Comparison of ENCODE assay signal across 13 cellular contexts in genomic region chr5:1505506-1506241, GRCh38. TPM values are rescaled to one million over a fixed set of nuclear protein-coding genes. Genes with fewer than 3 reads are reported as not detected.
DNase-seq lines count a peak whose midpoint lies in the region; ATAC-seq, FAIRE-seq and TF ChIP-seq lines count a peak whose summit lies in the region.
"Had no signal": no experiment of that assay in that cellular context is flagged by ENCODE, and none has a peak within 500 bp of the region (broad histone marks: within the 10 kb centered on the region; RNA-seq: fewer than 3 reads in every experiment).

No MANE protein-coding gene starts in this region.

- no peaks in the 10 kb centered on the region for H3K27me3 ChIP-seq in HepG2 (ENCODE audit: control insufficient read depth in 1 of 2, insufficient read depth in 2 of 2, low read length in 2 of 2)

- peaks cover 32% of the 10 kb centered on the region for H3K4me1 Mint-ChIP-seq in activated CD4-positive, alpha-beta memory T cell treated with anti-CD3 and anti-CD28 coated beads for 36 hours (ENCODE audit: low read depth)

- DNase-seq in AG10803 (ENCODE audit: low read depth) (peak; percentile 12), OCI-LY7 (ENCODE audit: low spot score) (no peak), HepG2 (ENCODE audit: low spot score) (no peak), GDM1 (lab: John Stamatoyannopoulos, UW) (no peak), hypothalamus (lab: John Stamatoyannopoulos, UW) (no peak)
- no peak for DNase-seq in activated CD4-positive, alpha-beta memory T cell treated with anti-CD3 and anti-CD28 coated beads for 36 hours
- DNase-seq: activated CD8-positive, alpha-beta memory T cell treated with anti-CD3 and anti-CD28 coated beads for 24 hours; activated naive CD4-positive, alpha-beta T cell treated with anti-CD3 and anti-CD28 coated beads for 36 hours; cerebellar nuclear complex had no signal

- TF ChIP-seq CTCF in AG10803 (conservative IDR thresholded peaks at IDR 0.05; ENCODE audit: low read length) (no peak), GM12875 (IDR thresholded peaks at IDR 0.05; ENCODE audit: borderline replicate concordance, insufficient read depth, low read depth, low read length) (no peak), OCI-LY7 (conservative IDR thresholded peaks at IDR 0.05; ENCODE audit: low read length) (no peak), HepG2 (CRISPR knock-in tag; IDR thresholded peaks at IDR 0.05) (no peak)

- H3K36me3 ChIP-seq in OCI-LY7 (ENCODE audit: insufficient read depth, low read length): peaks cover 59% of the 10 kb centered on the region
- peaks cover 17 to 35% of the 10 kb centered on the region in 2 experiments for H3K36me3 ChIP-seq in HepG2 (replicated peaks in 1 of 2; ENCODE audit: control insufficient read depth in 1 of 2, insufficient read depth in 2 of 2, low read length in 2 of 2)

- POLR2A ChIA-PET in OCI-LY7 (lab: Charles Lee) (interaction anchor here (0.6 kb wide), 1 partner anchor 45 kb away, joined by 3 read pairs; no protein-coding TSS in a partner anchor), HepG2 (lab: Yijun Ruan, JAX) (no interaction called here)
- POLR2A ChIA-PET in activated CD4-positive, alpha-beta memory T cell treated with anti-CD3 and anti-CD28 coated beads for 36 hours (lab: Charles Lee): interaction anchor here (1.0 to 1.6 kb wide), 2 partner anchors 16 to 31 kb away, joined by 3 to 4 read pairs; no protein-coding TSS in a partner anchor

- H3K9me3 Mint-ChIP-seq in activated CD4-positive, alpha-beta memory T cell treated with anti-CD3 and anti-CD28 coated beads for 36 hours: no peaks in the 10 kb centered on the region
- H3K9me3 Mint-ChIP-seq: activated naive CD4-positive, alpha-beta T cell treated with anti-CD3 and anti-CD28 coated beads for 36 hours; stimulated activated naive CD8-positive, alpha-beta T cell treated with anti-CD3 and anti-CD28 coated beads, Interleukin-15, Interleukin-2, amounts not matched to agents 100 ng/mL and 50 ng/mL, for 24 hours had no signal

- no peaks in the 10 kb centered on the region for H3K9me2 ChIP-seq in OCI-LY7 (ENCODE audit: insufficient read depth, low read length)

- BruUV-seq in OCI-LY7 (replicated peaks; lab: Mats Ljungman, UMichigan): no TSS peak
- no TSS peak for BruUV-seq in HepG2 (replicated peaks; lab: Mats Ljungman, UMichigan)

- H3K4me2 ChIP-seq in OCI-LY7 (ENCODE audit: low read length) (peak overlapping the region; percentile 23), HepG2 (ENCODE audit: low read depth, low read length) (no peak overlapping the region)

- no peaks in the 10 kb centered on the region for H3K27me3 Mint-ChIP-seq in activated CD4-positive, alpha-beta memory T cell treated with anti-CD3 and anti-CD28 coated beads for 36 hours
- H3K27me3 Mint-ChIP-seq: stimulated activated naive CD8-positive, alpha-beta T cell treated with anti-CD3 and anti-CD28 coated beads, Interleukin-15, Interleukin-2, amounts not matched to agents 100 ng/mL and 50 ng/mL, for 24 hours had no signal

- no peaks in the 10 kb centered on the region for H3K9me3 ChIP-seq in OCI-LY7 (ENCODE audit: low read length)
- H3K9me3 ChIP-seq in HepG2 (ENCODE audit: low read length): no peaks in the 10 kb centered on the region

- no peak overlapping the region for H3K9ac ChIP-seq in HepG2 (ENCODE audit: insufficient read depth, low read depth, low read length)

- TF ChIP-seq EP300 in HepG2 (IDR thresholded peaks at IDR 0.05; ENCODE audit: low read depth in 2 of 2, low read length in 2 of 2) (no peak), HepG2 (CRISPR knock-in tag; IDR thresholded peaks at IDR 0.05; ENCODE audit: borderline replicate concordance) (no peak)

- H3K4me3 Mint-ChIP-seq in activated CD4-positive, alpha-beta memory T cell treated with anti-CD3 and anti-CD28 coated beads for 36 hours: no peak overlapping the region
- H3K4me3 Mint-ChIP-seq: activated naive CD4-positive, alpha-beta T cell treated with anti-CD3 and anti-CD28 coated beads for 36 hours; stimulated activated naive CD8-positive, alpha-beta T cell treated with anti-CD3 and anti-CD28 coated beads, Interleukin-15, Interleukin-2, amounts not matched to agents 100 ng/mL and 50 ng/mL, for 24 hours had no signal

- peaks cover 52% of the 10 kb centered on the region for H3K4me1 ChIP-seq in OCI-LY7 (ENCODE audit: insufficient read depth, low read length, poor library complexity, severe bottlenecking)
- H3K4me1 ChIP-seq in HepG2 (ENCODE audit: insufficient read depth, low read length): no peaks in the 10 kb centered on the region

- H3K4me3 ChIP-seq in AG10803 (ENCODE audit: low read length): no peak overlapping the region
- H3K4me3 ChIP-seq in GM12875 (ENCODE audit: low read depth, low read length): peak overlapping the region; percentile 32
- H3K4me3 ChIP-seq in OCI-LY7 (ENCODE audit: low read depth, low read length, poor library complexity, severe bottlenecking): no peak overlapping the region
- H3K4me3 ChIP-seq in HepG2 (replicated peaks in 1 of 3; ENCODE audit: insufficient read depth in 1 of 3, low read depth in 2 of 3, low read length in 3 of 3): no peak overlapping the region

- in situ Hi-C loops in HepG2 (cut with HindIII; ENCODE audit: extremely low pct_ligation_motif_present, low pct_unique_long_range_greater_than_20kb): loop anchor here (25.0 kb wide), 1 partner anchor 132 kb away; no protein-coding TSS in a partner anchor

- H3K36me3 Mint-ChIP-seq in activated CD4-positive, alpha-beta memory T cell treated with anti-CD3 and anti-CD28 coated beads for 36 hours: peaks cover 8% of the 10 kb centered on the region

- no peak overlapping the region for H3K27ac ChIP-seq in OCI-LY7 (ENCODE audit: low read depth, low read length, poor library complexity, severe bottlenecking)
- H3K27ac ChIP-seq in HepG2 (ENCODE audit: extremely low read length, insufficient read depth, low read length): no peak overlapping the region

- intact Hi-C loops in OCI-LY7 (cut with micrococcal nuclease; ENCODE audit: unreplicated experiment): no loop called here
- intact Hi-C loops in HepG2 (cut with micrococcal nuclease; ENCODE audit: unreplicated experiment): no loop called here
- intact Hi-C loops in activated CD4-positive, alpha-beta memory T cell treated with anti-CD3 and anti-CD28 coated beads for 36 hours (cut with micrococcal nuclease): no loop called here

- H3K27ac Mint-ChIP-seq in activated CD4-positive, alpha-beta memory T cell treated with anti-CD3 and anti-CD28 coated beads for 36 hours: no peak overlapping the region
- H3K27ac Mint-ChIP-seq: activated naive CD4-positive, alpha-beta T cell treated with anti-CD3 and anti-CD28 coated beads for 36 hours; stimulated activated naive CD8-positive, alpha-beta T cell treated with anti-CD3 and anti-CD28 coated beads, Interleukin-15, Interleukin-2, amounts not matched to agents 100 ng/mL and 50 ng/mL, for 24 hours had no signal

- H4K20me1 ChIP-seq in OCI-LY7 (ENCODE audit: insufficient read depth, low read length) (peaks cover 5% of the 10 kb centered on the region; the same call in 1 of the 2 replicates), HepG2 (ENCODE audit: insufficient read depth, low read length) (peaks cover 89% of the 10 kb centered on the region)

- CTCF ChIA-PET in OCI-LY7 (lab: Charles Lee; ENCODE audit: unreplicated experiment) (no interaction called here), HepG2 (lab: Yijun Ruan, JAX; ENCODE audit: low intra/inter-chr PET ratio, low total read pairs) (no interaction called here)
- CTCF ChIA-PET in activated CD4-positive, alpha-beta memory T cell treated with anti-CD3 and anti-CD28 coated beads for 36 hours (lab: Charles Lee): no interaction called here

- no peak for TF ChIP-seq POLR2A in HepG2 (IDR thresholded peaks at IDR 0.05; ENCODE audit: insufficient read depth in 1 of 2, low read depth in 2 of 2, low read length in 2 of 2)

- peaks cover 50% of the 10 kb centered on the region for H3K79me2 ChIP-seq in OCI-LY7 (ENCODE audit: insufficient read depth, low read depth, low read length)
- H3K79me2 ChIP-seq in HepG2 (ENCODE audit: insufficient read depth, low read length): peaks cover 87% of the 10 kb centered on the region

- H2AFZ ChIP-seq in OCI-LY7 (ENCODE audit: low read length) (no peak overlapping the region), HepG2 (ENCODE audit: low read length) (no peak overlapping the region)

- 96% methylated on average over 15 of the region's 24 CpGs for WGBS in HepG2 (ENCODE audit: low lambda C conversion rate)

- ATAC-seq in HepG2: no peak
- no peak for ATAC-seq in HG02588 (IDR thresholded peaks at IDR 0.05; ENCODE audit: unreplicated experiment)

- no peak for TF ChIP-seq RAD21 in HepG2 (CRISPR knock-in tag; IDR thresholded peaks at IDR 0.05)

- FAIRE-seq in HepG2 (lab: Jason Lieb, UNC): no peak
- FAIRE-seq: G401.6 had no signal

TF ChIP-seq in HepG2, 621 proteins besides CTCF, POLR2A, EP300 and RAD21 (continues in another document):
- TF ChIP-seq AGO1 (IDR thresholded peaks at IDR 0.05; ENCODE audit: low read depth, low read length, poor library complexity, severe bottlenecking): no peak
- TF ChIP-seq ZNF441 (CRISPR knock-in tag; IDR thresholded peaks at IDR 0.05; ENCODE audit: borderline replicate concordance): no peak

RNA-seq across cellular contexts. Expression of gene LPCAT1, which starts 18.1 kb away (rescaled TPM):
- total RNA-seq in OCI-LY7 (2014; rRNA removed; shearing (Covaris generic)): 47.7 and 69.1 TPM in 2 replicates
- 57.3 and 63.6 TPM in 2 replicates for total RNA-seq in OCI-LY7 (2022)
- 16.0 and 29.8 TPM in 2 replicates for total RNA-seq in HepG2 (2016; rRNA removed; fragmentation: Illumina TruSeq; extraction: Trizol)
- 5.1 and 9.2 TPM in 2 replicates for total RNA-seq in HepG2 (2016; cell fraction: cytosol; rRNA removed; fragmentation: Illumina TruSeq; extraction: Trizol; ENCODE audit: low read depth)
- 14.3 and 34.5 TPM in 2 replicates for total RNA-seq in HepG2 (2016; cell fraction: insoluble cytoplasmic fraction; rRNA removed; fragmentation: Illumina TruSeq; extraction: Trizol)
- 14.8 and 16.4 TPM in 2 replicates for total RNA-seq in HepG2 (2016; cell fraction: membrane; rRNA removed; fragmentation: Illumina TruSeq; extraction: Trizol)
- 37.9 and 47.2 TPM in 2 replicates for total RNA-seq in HepG2 (2016; cell fraction: nucleus; rRNA removed; fragmentation: Illumina TruSeq; extraction: Trizol)
- 90.6 and 115 TPM in 2 replicates for polyA plus RNA-seq in HepG2 (2011; rRNA removed)
- polyA plus RNA-seq in HepG2 (2011; cell fraction: cytosol; rRNA removed): 65.4 and 69.9 TPM in 2 replicates
- 330 and 361 TPM in 2 replicates for polyA plus RNA-seq in HepG2 (2011; cell fraction: nucleus; rRNA removed)
- polyA plus RNA-seq in HepG2 (2012): 104 and 122 TPM in 2 replicates
- 3.8 and 4.2 TPM in 2 replicates for polyA plus RNA-seq in HepG2 (2016; cell fraction: cytosol; fragmentation: Illumina TruSeq; extraction: Trizol; ENCODE audit: low read depth)
- polyA plus RNA-seq in HepG2 (2016; cell fraction: insoluble cytoplasmic fraction; fragmentation: Illumina TruSeq; extraction: Trizol; ENCODE audit: low read depth): 18.3 and 19.5 TPM in 2 replicates
- polyA plus RNA-seq in HepG2 (2016; cell fraction: membrane; fragmentation: Illumina TruSeq; extraction: Trizol; ENCODE audit: low read depth): 9.2 and 10.4 TPM in 2 replicates
- 89.7 and 92.4 TPM in 2 replicates for polyA plus RNA-seq in HepG2 (2016; cell fraction: nucleus; fragmentation: Illumina TruSeq; extraction: Trizol; ENCODE audit: insufficient read depth, low read depth)
- polyA minus RNA-seq in HepG2 (2011; rRNA and poly(A)+ RNA removed; ENCODE audit: low replicate concordance): 56.1 and 65.1 TPM in 2 replicates
- polyA minus RNA-seq in HepG2 (2011; cell fraction: cytosol; rRNA and poly(A)+ RNA removed): 44.6 and 51.7 TPM in 2 replicates
- 90.3 and 92.4 TPM in 2 replicates for polyA minus RNA-seq in HepG2 (2011; cell fraction: nucleus; rRNA and poly(A)+ RNA removed)
- 10 to 100 TPM; 48.4 to 51.4 TPM for total RNA-seq in activated CD4-positive, alpha-beta memory T cell treated with anti-CD3 and anti-CD28 coated beads for 36 hours
